ENCODE assay signal across 22 cellular contexts in the genomic region with DNA sequence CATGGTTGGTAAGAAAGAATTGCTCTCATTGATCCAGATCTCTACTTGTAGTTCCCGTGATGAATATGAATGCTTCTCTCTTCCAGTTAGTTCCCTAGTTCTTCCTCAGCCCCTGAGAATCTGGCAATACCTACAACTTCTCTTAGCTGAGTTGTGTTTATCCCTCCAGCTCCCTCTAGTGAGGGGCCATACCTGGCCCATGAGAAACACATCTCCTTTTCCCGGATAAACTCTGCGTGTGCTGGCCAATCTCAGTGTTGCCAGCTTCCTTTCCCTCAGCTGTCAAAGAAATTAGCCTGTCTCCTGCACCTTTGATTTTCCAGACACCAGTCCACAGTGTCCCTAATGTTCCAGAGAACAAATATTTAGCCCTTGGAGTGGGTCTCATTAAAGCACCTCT. TPM values are rescaled to one million over a fixed set of nuclear protein-coding genes. Genes with fewer than 3 reads are reported as not detected.
A peak's percentile ranks its signal among the peaks of the same experiment; 100 is the strongest.
DNase-seq lines count a peak whose midpoint lies in the region; ATAC-seq and TF ChIP-seq lines count a peak whose summit lies in the region.
"Had no signal": no experiment of that assay in that cellular context is flagged by ENCODE, and none has a peak within 500 bp of the region (broad histone marks: within the 10 kb centered on the region; RNA-seq: fewer than 3 reads in every experiment).

No MANE protein-coding gene starts in this region.

- TF ChIP-seq POLR2A in right lobe of liver (IDR thresholded peaks at IDR 0.05): no peak
- TF ChIP-seq POLR2A in adrenal gland (IDR thresholded peaks at IDR 0.05): no peak

- no peaks in the 10 kb centered on the region for H3K27me3 ChIP-seq in AG04450 (ENCODE audit: control insufficient read depth, insufficient read depth, low read length)
- no peaks in the 10 kb centered on the region for H3K27me3 ChIP-seq in foreskin keratinocyte
- H3K27me3 ChIP-seq in right lobe of liver: no peaks in the 10 kb centered on the region
- H3K27me3 ChIP-seq in adrenal gland: no peaks in the 10 kb centered on the region
- H3K27me3 ChIP-seq: colonic mucosa, heart right ventricle, left lung, testis had no signal

- H3K4me1 ChIP-seq in foreskin keratinocyte: no peaks in the 10 kb centered on the region
- no peaks in the 10 kb centered on the region for H3K4me1 ChIP-seq in right lobe of liver
- H3K4me1 ChIP-seq in adrenal gland (replicated peaks in 1 of 2): no peaks in the 10 kb centered on the region
- H3K4me1 ChIP-seq: colonic mucosa, heart right ventricle, left lung, prostate gland, testis had no signal

- ATAC-seq in foreskin keratinocyte (no peak), right lobe of liver (no peak)
- ATAC-seq: heart right ventricle, left lung, T-helper 17 cell had no signal

- CTCF ChIA-PET in AG04450 (lab: Charles Lee): no interaction called here

- H3K27ac ChIP-seq in AG04450 (ENCODE audit: low read depth, low read length) (no peak overlapping the region), foreskin keratinocyte (no peak overlapping the region), right lobe of liver (no peak overlapping the region), adrenal gland (no peak overlapping the region)
- H3K27ac ChIP-seq: colonic mucosa, heart right ventricle, left lung, prostate gland, testis had no signal

- intact Hi-C loops in right lobe of liver (cut with DNase I) (no loop called here), adrenal gland (cut with DNase I) (no loop called here)

- H3K36me3 ChIP-seq in right lobe of liver (no peaks in the 10 kb centered on the region), adrenal gland (replicated peaks in 1 of 2) (no peaks in the 10 kb centered on the region)
- H3K36me3 ChIP-seq: colonic mucosa, heart right ventricle, left lung, prostate gland had no signal

- DNase-seq in AG04450 (ENCODE audit: low read depth, low spot score) (no peak), ELR (ENCODE audit: low read depth) (peak; percentile 15), SK-N-DZ (ENCODE audit: low spot score) (peak; percentile 5), foreskin keratinocyte (peak in 1 of 2 donors; percentile 15), right lobe of liver (no peak), NCI-H345 treated with DMSO at 0.1 percent for 48 hours (lab: John Stamatoyannopoulos, UW; ENCODE audit: unreplicated experiment) (no peak), LoVo (ENCODE audit: low spot score) (no peak), adrenal gland (no peak)
- DNase-seq: activated CD4-positive, alpha-beta T cell treated with anti-CD3 and anti-CD28 coated beads for 4 hours; activated T-cell treated with anti-CD3 and anti-CD28 coated beads for 4 hours; CD4-positive, alpha-beta T cell; colonic mucosa; heart right ventricle; IMR-90; left lung; NCI-H1092; NCI-H446 treated with DMSO at 0.1 percent for 48 hours; T-helper 17 cell; testis had no signal

- H3K4me3 ChIP-seq in AG04450 (ENCODE audit: low read depth, low read length) (no peak overlapping the region), right lobe of liver (no peak overlapping the region), adrenal gland (no peak overlapping the region)
- H3K4me3 ChIP-seq: colonic mucosa, heart right ventricle, left lung, prostate gland, testis had no signal

- TF ChIP-seq CTCF in AG04450 (IDR thresholded peaks at IDR 0.05; ENCODE audit: low read depth, low read length) (0 out of 2 replicates have a peak, but pooled peaks have one; percentile 11), foreskin keratinocyte (conservative IDR thresholded peaks at IDR 0.05) (peak; percentile 55), right lobe of liver (IDR thresholded peaks at IDR 0.05) (no peak), adrenal gland (IDR thresholded peaks at IDR 0.05) (no peak)

- H3K9me3 ChIP-seq in AG04450 (ENCODE audit: control insufficient read depth, insufficient read depth, low read length) (no peaks in the 10 kb centered on the region), right lobe of liver (no peaks in the 10 kb centered on the region), adrenal gland (replicated peaks in 1 of 3) (no peaks in the 10 kb centered on the region)
- H3K9me3 ChIP-seq: colonic mucosa, left lung, prostate gland, testis had no signal

- WGBS in right lobe of liver (ENCODE audit: insufficient coverage, low coverage, low lambda C conversion rate, missing lambda C conversion rate): 35% methylated on average over 3 of the region's 3 CpGs
- WGBS in adrenal gland, 4 donors: 35 to 63% (median 50%) methylated on average over 3 of the region's 3 CpGs

- POLR2A ChIA-PET in AG04450 (lab: Yijun Ruan, JAX): no interaction called here

RNA-seq across cellular contexts. Expression of gene CBLL2, which starts 5.7 kb away (rescaled TPM):
- polyA plus RNA-seq in AG04450 (2011; rRNA removed) (not detected in 2 replicates), foreskin keratinocyte (not detected in 2 replicates), adrenal gland (not detected)
- polyA minus RNA-seq in AG04450 (2011; rRNA and poly(A)+ RNA removed): not detected in 2 replicates
- polyA plus RNA-seq in SK-N-DZ (2014; cell fraction: cytosol; rRNA removed): not detected in 2 replicates
- polyA plus RNA-seq in SK-N-DZ (2014; cell fraction: nucleus; rRNA removed): not detected in 2 replicates
- total RNA-seq in foreskin keratinocyte (not detected in 2 replicates), right lobe of liver (not detected), adrenal gland (not detected)
- total RNA-seq: CD4-positive, alpha-beta T cell; colonic mucosa; heart right ventricle; IMR-90; left lung; myocyte; T-helper 17 cell had no signal
- polyA plus RNA-seq: esophagus, heart right ventricle, IMR-90 had no signal

Comparison
In these comparisons a context has a peak if more than half of its experiments do, and no peak if none do; other contexts are left out.
1. DNase-seq: peak in ELR (single experiment) and SK-N-DZ (single experiment); none in AG04450 (single experiment), right lobe of liver (0 of 3), NCI-H345 treated with DMSO at 0.1 percent for 48 hours (single experiment), LoVo (single experiment) and adrenal gland (0 of 7).
2. CTCF ChIP-seq: peak in AG04450 (single experiment) and foreskin keratinocyte (single experiment); none in right lobe of liver (0 of 4) and adrenal gland (0 of 6).